8 cellular contexts compared by ENCODE assay signal in the genomic region with DNA sequence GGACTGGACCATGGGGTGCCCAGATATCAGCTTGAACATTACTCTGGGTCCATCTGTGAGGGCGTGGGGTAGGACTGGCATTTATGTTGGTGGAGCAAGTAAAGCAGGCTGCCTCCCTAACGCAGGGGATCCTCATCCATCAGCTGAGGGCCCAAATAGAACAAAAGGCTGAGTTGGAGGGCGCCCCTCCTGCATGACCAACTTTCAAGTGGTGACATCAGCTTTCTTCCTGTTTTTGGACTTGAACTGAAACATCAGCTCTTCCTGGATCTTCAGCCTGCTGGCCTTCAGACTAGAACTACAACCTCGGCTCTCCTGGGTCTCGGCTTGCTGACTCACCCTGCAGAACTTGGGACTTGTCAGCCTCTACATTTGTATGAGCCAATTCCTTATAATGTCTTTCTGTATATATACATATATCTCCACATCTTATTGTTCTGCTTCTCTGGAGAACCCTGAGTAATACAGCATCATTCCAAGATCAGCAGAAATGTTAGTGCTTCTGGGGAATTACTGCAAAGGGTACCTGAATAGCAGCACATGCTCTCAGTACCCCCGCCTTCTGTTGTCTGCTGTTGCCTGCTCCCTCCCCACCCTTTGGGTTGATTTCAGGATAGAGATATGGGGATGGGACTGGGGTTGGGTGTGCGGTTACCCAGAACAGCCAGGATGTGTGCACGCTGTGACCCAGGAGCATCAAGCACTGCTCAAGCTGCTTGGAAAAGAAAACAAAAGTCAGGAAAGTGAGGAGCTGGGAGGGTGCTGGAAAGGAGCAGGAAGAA. TPM values are rescaled to one million over a fixed set of nuclear protein-coding genes. Genes with fewer than 3 reads are reported as not detected.
DNase-seq lines count a peak whose midpoint lies in the region; ATAC-seq and TF ChIP-seq lines count a peak whose summit lies in the region.

No MANE protein-coding gene starts in this region.

- no peaks in the 10 kb centered on the region for H3K79me2 ChIP-seq in MM.1S (ENCODE audit: low read length)

- no peaks in the 10 kb centered on the region for H4K20me1 ChIP-seq in MM.1S (ENCODE audit: insufficient read depth, low read length)

- 78 to 79% methylated on average over 8 of the region's 8 CpGs for WGBS in lung, 2 donors

- TF ChIP-seq CTCF in CD4-positive, alpha-beta T cell (IDR thresholded peaks at IDR 0.05): no peak
- TF ChIP-seq CTCF in MM.1S (IDR thresholded peaks at IDR 0.05; ENCODE audit: low read length) (no peak), lung (IDR thresholded peaks at IDR 0.05; ENCODE audit: control extremely low read depth, extremely low read depth) (no peak)

- no peak overlapping the region for H3K27ac ChIP-seq in CD4-positive, alpha-beta T cell (ENCODE audit: low read depth, low read length)
- H3K27ac ChIP-seq in MM.1S (ENCODE audit: low read length): peak overlapping the region; percentile 61; the same call in 1 of the 2 replicates
- peak overlapping the region in 1 of 2 donors; percentile 68 for H3K27ac ChIP-seq in lung (ENCODE audit: low read depth in 1 of 2, low read length in 1 of 2)

- no peak for DNase-seq in CD4-positive, alpha-beta T cell
- DNase-seq in MM.1S (peak; percentile 61), lung (ENCODE audit: low spot score) (no peak), NCI-H524 treated with DMSO at 0.1 percent for 48 hours (lab: John Stamatoyannopoulos, UW) (no peak), NCI-H2196 (lab: John Stamatoyannopoulos, UW; ENCODE audit: unreplicated experiment) (no peak), activated gamma-delta T cell (lab: John Stamatoyannopoulos, UW) (no peak)
- DNase-seq in activated naive CD8-positive, alpha-beta T cell treated with anti-CD3 and anti-CD28 coated beads for 36 hours: no peak

- CTCF ChIA-PET in CD4-positive, alpha-beta T cell (lab: Charles Lee): no interaction called here

- H3K4me3 ChIP-seq in MM.1S (ENCODE audit: low read length): no peak overlapping the region
- no peak overlapping the region for H3K4me3 ChIP-seq in lung

- no peaks in the 10 kb centered on the region for H3K9me2 ChIP-seq in MM.1S (replicated peaks; ENCODE audit: insufficient read depth, low read length)

- no peaks in the 10 kb centered on the region for H3K9me3 Mint-ChIP-seq in CD4-positive, alpha-beta T cell
- H3K9me3 Mint-ChIP-seq in activated naive CD8-positive, alpha-beta T cell treated with anti-CD3 and anti-CD28 coated beads for 36 hours: no peaks in the 10 kb centered on the region

- H3K27me3 ChIP-seq in CD4-positive, alpha-beta T cell (ENCODE audit: control insufficient read depth, insufficient read depth, low read length): no peaks in the 10 kb centered on the region
- no peaks in the 10 kb centered on the region for H3K27me3 ChIP-seq in MM.1S (replicated peaks; ENCODE audit: insufficient read depth, low read length)
- no peaks in the 10 kb centered on the region for H3K27me3 ChIP-seq in lung (ENCODE audit: control insufficient read depth, insufficient read depth)

- H3K4me1 Mint-ChIP-seq in CD4-positive, alpha-beta T cell (ENCODE audit: low read depth): peaks cover 49% of the 10 kb centered on the region
- peaks cover 41% of the 10 kb centered on the region for H3K4me1 Mint-ChIP-seq in activated naive CD8-positive, alpha-beta T cell treated with anti-CD3 and anti-CD28 coated beads for 36 hours

- no peaks in the 10 kb centered on the region for H3K9me3 ChIP-seq in CD4-positive, alpha-beta T cell (ENCODE audit: control insufficient read depth, low read length)
- H3K9me3 ChIP-seq in MM.1S (replicated peaks; ENCODE audit: insufficient read depth, low read length): no peaks in the 10 kb centered on the region
- no peaks in the 10 kb centered on the region for H3K9me3 ChIP-seq in lung (ENCODE audit: control insufficient read depth in 2 of 2, insufficient read depth in 1 of 2, low read length in 1 of 2)

- H3K36me3 Mint-ChIP-seq in CD4-positive, alpha-beta T cell (ENCODE audit: low read depth): peaks cover 6% of the 10 kb centered on the region
- peaks cover 12% of the 10 kb centered on the region for H3K36me3 Mint-ChIP-seq in activated naive CD8-positive, alpha-beta T cell treated with anti-CD3 and anti-CD28 coated beads for 36 hours

- peak overlapping the region; percentile 31 for H3K27ac Mint-ChIP-seq in CD4-positive, alpha-beta T cell
- H3K27ac Mint-ChIP-seq in activated naive CD8-positive, alpha-beta T cell treated with anti-CD3 and anti-CD28 coated beads for 36 hours: peak overlapping the region; percentile 62

- intact Hi-C loops in CD4-positive, alpha-beta T cell (cut with DNase I, micrococcal nuclease): no loop called here

- peaks cover 44% of the 10 kb centered on the region for H3F3A ChIP-seq in MM.1S (ENCODE audit: insufficient read depth, low read length)

- H3K27me3 Mint-ChIP-seq in CD4-positive, alpha-beta T cell: no peaks in the 10 kb centered on the region
- no peaks in the 10 kb centered on the region for H3K27me3 Mint-ChIP-seq in activated naive CD8-positive, alpha-beta T cell treated with anti-CD3 and anti-CD28 coated beads for 36 hours

- no peak overlapping the region for H2AFZ ChIP-seq in MM.1S (ENCODE audit: low read length)

- H3K4me3 Mint-ChIP-seq in CD4-positive, alpha-beta T cell: no peak overlapping the region
- H3K4me3 Mint-ChIP-seq in activated naive CD8-positive, alpha-beta T cell treated with anti-CD3 and anti-CD28 coated beads for 36 hours: no peak overlapping the region

- H3K36me3 ChIP-seq in MM.1S (replicated peaks; ENCODE audit: insufficient read depth, low read length) (no peaks in the 10 kb centered on the region), lung (ENCODE audit: control insufficient read depth in 2 of 2, insufficient read depth in 2 of 2, low read length in 2 of 2) (peaks cover 0 to 7% of the 10 kb centered on the region in 2 donors)

- H3K4me1 ChIP-seq in MM.1S (ENCODE audit: low read length): peaks cover 54% of the 10 kb centered on the region
- peaks cover 0 to 10% of the 10 kb centered on the region in 2 donors for H3K4me1 ChIP-seq in lung (ENCODE audit: control insufficient read depth in 2 of 2, insufficient read depth in 2 of 2, low read length in 2 of 2)

- H3K9ac ChIP-seq in MM.1S (ENCODE audit: low read length): no peak overlapping the region

- POLR2A ChIA-PET in CD4-positive, alpha-beta T cell (lab: Charles Lee): interaction anchor here (0.9 to 1.3 kb wide), 2 partner anchors 10 to 38 kb away, joined by 3 read pairs; a partner anchor contains a TSS

- peak overlapping the region; percentile 4; the same call in 1 of the 2 replicates for H3K4me2 ChIP-seq in MM.1S (ENCODE audit: low read depth, low read length)

- ATAC-seq in CD4-positive, alpha-beta T cell (ENCODE audit: poor library complexity): no peak
- ATAC-seq in lung (ENCODE audit: insufficient read depth, low FRiP score): peak; percentile 70
- ATAC-seq in GM19395 (IDR thresholded peaks at IDR 0.05; ENCODE audit: unreplicated experiment): no peak

RNA-seq across cellular contexts. Expression of a gene that starts 20.0 kb away (rescaled TPM):
- 10 to 100 TPM; 34.2 to 36.0 TPM for total RNA-seq in CD4-positive, alpha-beta T cell
- 10 to 100 TPM; 17.4 to 21.2 TPM for total RNA-seq in activated naive CD8-positive, alpha-beta T cell treated with anti-CD3 and anti-CD28 coated beads for 36 hours
- total RNA-seq in lung: 10 to 100 TPM; 30.6 to 67.2 TPM
- 10 to 100 TPM; 15.3 to 45.5 TPM for polyA plus RNA-seq in lung

RNA-seq across cellular contexts. Expression of a gene that starts 20.2 kb away (rescaled TPM):
- total RNA-seq in CD4-positive, alpha-beta T cell: 10 to 100 TPM; 55.4 to 55.6 TPM
- 10 to 100 TPM; 69.7 to 73.9 TPM for total RNA-seq in activated naive CD8-positive, alpha-beta T cell treated with anti-CD3 and anti-CD28 coated beads for 36 hours
- 10 to 100 TPM; 74.2 to 74.3 TPM for total RNA-seq in lung
- 10 to 100 TPM; 27.9 to 67.7 TPM for polyA plus RNA-seq in lung

RNA-seq across cellular contexts. Expression of a gene that starts 37.2 kb away (rescaled TPM):
- 10 to 100 TPM; 57.4 to 58.6 TPM for total RNA-seq in CD4-positive, alpha-beta T cell
- total RNA-seq in activated naive CD8-positive, alpha-beta T cell treated with anti-CD3 and anti-CD28 coated beads for 36 hours: 100 to 1,000 TPM; 229 to 231 TPM
- 100 to 1,000 TPM; 121 to 141 TPM for total RNA-seq in lung
- polyA plus RNA-seq in lung: 10 to 100 TPM; 52.2 to 65.2 TPM

RNA-seq across cellular contexts. Expression of a gene that starts 59.5 kb away (rescaled TPM):
- total RNA-seq in CD4-positive, alpha-beta T cell: 100 to 1,000 TPM; 274 to 297 TPM
- 100 to 1,000 TPM; 196 to 202 TPM for total RNA-seq in activated naive CD8-positive, alpha-beta T cell treated with anti-CD3 and anti-CD28 coated beads for 36 hours
- 100 to 1,000 TPM; 102 to 106 TPM for total RNA-seq in lung
- 10 to 100 TPM; 65.9 to 74.1 TPM for polyA plus RNA-seq in lung
